26 cellular contexts compared by ENCODE assay signal in the genomic region with DNA sequence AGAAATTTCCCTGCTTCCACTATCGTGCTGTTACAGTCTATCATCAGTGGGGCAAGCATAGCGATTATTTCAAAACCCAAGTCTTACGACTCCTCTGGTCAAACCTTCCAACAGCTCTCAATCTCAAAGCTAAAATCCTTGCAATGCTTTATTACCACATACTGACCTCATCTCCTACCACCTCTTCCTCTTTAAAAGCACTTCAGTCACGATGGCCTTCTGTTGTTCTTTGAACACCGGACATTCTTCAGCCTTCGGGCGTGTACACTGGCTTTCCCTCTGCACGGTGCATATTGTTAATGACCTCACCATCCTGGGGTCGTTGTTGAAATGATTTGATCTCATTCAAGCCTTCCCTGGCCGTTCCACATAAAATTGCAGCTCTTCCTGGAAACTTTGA. TPM values are rescaled to one million over a fixed set of nuclear protein-coding genes. Genes with fewer than 3 reads are reported as not detected.
"Had no signal": no experiment of that assay in that cellular context is flagged by ENCODE, and none has a peak within 500 bp of the region (broad histone marks: within the 10 kb centered on the region; RNA-seq: fewer than 3 reads in every experiment).

No MANE protein-coding gene starts in this region.

- FAIRE-seq: astrocyte, colon, endothelial cell of umbilical vein, frontal cortex had no signal

- H3K79me2 ChIP-seq: hepatocyte had no signal

- H3K36me3 ChIP-seq: thoracic aorta, upper lobe of left lung had no signal

- H3K4me2 ChIP-seq: hepatocyte had no signal

- H3K27ac ChIP-seq: hepatocyte, thoracic aorta, upper lobe of left lung had no signal

- H3K9me3 ChIP-seq: thoracic aorta had no signal

- H3K27me3 ChIP-seq: hepatocyte, upper lobe of left lung had no signal

- DNase-seq: activated CD8-positive, alpha-beta memory T cell treated with anti-CD3 and anti-CD28 coated beads, Interleukin-2, amount 50 U/mL, for 4 hours; activated naive CD4-positive, alpha-beta T cell; activated naive CD8-positive, alpha-beta T cell treated with anti-CD3 and anti-CD28 coated beads for 36 hours; activated T-cell treated with anti-CD3 and anti-CD28 coated beads, Interleukin-2, amount 50 U/mL, for 24 hours; central memory CD4-positive, alpha-beta T cell; effector memory CD8-positive, alpha-beta T cell; glutamatergic neuron; immature natural killer cell; midbrain; natural killer cell; retina; stimulated activated CD4-positive, alpha-beta T cell treated with anti-CD3 and anti-CD28 coated beads, Interleukin-4, amount 100 ng/mL, for 24 hours; stimulated activated naive CD4-positive, alpha-beta T cell treated with Interleukin-2 at 50 U/mL for 16 hours; upper lobe of left lung had no signal

- ATAC-seq: effector memory CD8-positive, alpha-beta T cell; esophagus mucosa; natural killer cell; WTC11 had no signal

- H3K4me1 ChIP-seq: upper lobe of left lung had no signal

- H3K4me3 ChIP-seq: hepatocyte, thoracic aorta, upper lobe of left lung had no signal

- H2AFZ ChIP-seq: hepatocyte had no signal

RNA-seq across cellular contexts. Expression of a gene that starts 31.1 kb away (rescaled TPM):
- total RNA-seq: activated naive CD8-positive, alpha-beta T cell treated with anti-CD3 and anti-CD28 coated beads for 36 hours; activated T-helper 2 cell treated with anti-CD3 and anti-CD28 coated beads, Interferon-gamma antibody, Interleukin-2, Interleukin-4, amounts not matched to agents 10 μg/mL and 5 μg/mL and 100 μg/mL, durations not matched to agents 14 hours and 24 hours and 36 hours; dermis microvascular lymphatic vessel endothelial cell; endothelial cell of umbilical vein; natural killer cell had no signal
- polyA plus RNA-seq: endothelial cell of umbilical vein, immature natural killer cell had no signal

RNA-seq across cellular contexts. Expression of a gene that starts 51.1 kb away (rescaled TPM):
- total RNA-seq: astrocyte, dermis microvascular lymphatic vessel endothelial cell, osteocyte, WTC11 had no signal
- polyA plus RNA-seq: hepatocyte, liver had no signal
